8 cellular contexts compared by ENCODE assay signal in genomic region chr11:10459029-10459970, GRCh38.
DNase-seq lines count a peak whose midpoint lies in the region; ATAC-seq and TF ChIP-seq lines count a peak whose summit lies in the region.

No MANE protein-coding gene starts in this region.

- DNase-seq in GDM1 (lab: John Stamatoyannopoulos, UW) (peak; percentile 95), germinal center (ENCODE audit: low spot score) (peak; percentile 63), AG08396 (ENCODE audit: low spot score) (no peak), GM03348 (ENCODE audit: low spot score) (no peak)
- DNase-seq in activated CD4-positive, alpha-beta T cell treated with anti-CD3 and anti-CD28 coated beads, Interleukin-2, amount 50 U/mL, for 24 hours (ENCODE audit: low read depth in 1 of 2, low spot score in 1 of 2): peak; percentile 38 to 61
- DNase-seq in stimulated activated CD8-positive, alpha-beta memory T cell treated with anti-CD3 and anti-CD28 coated beads, Interleukin-4, amount 100 ng/mL, for 4 hours (ENCODE audit: low read depth in 2 of 2, low spot score in 1 of 2): peak; percentile 20 to 33

- ATAC-seq in GM21381 (IDR thresholded peaks at IDR 0.05; ENCODE audit: unreplicated experiment): peak; percentile 47

- no peak for TF ChIP-seq EP300 in Ishikawa (IDR thresholded peaks at IDR 0.05; ENCODE audit: borderline replicate concordance)

- TF ChIP-seq RAD21 in Ishikawa (IDR thresholded peaks at IDR 0.05; ENCODE audit: low read depth): no peak

TF ChIP-seq in Ishikawa, 13 proteins besides CTCF, POLR2A, EP300 and RAD21:
- TF ChIP-seq FOXM1 (IDR thresholded peaks at IDR 0.05; ENCODE audit: borderline replicate concordance, low read depth) (no peak), REST (IDR thresholded peaks at IDR 0.05; ENCODE audit: low read depth) (0 out of 2 replicates have a peak, but pooled peaks have one; percentile 18)
TF ChIP-seq in Ishikawa: peak in this region for 1.

Comparison
In these comparisons a context has a peak if more than half of its experiments do, and no peak if none do; other contexts are left out.
1. DNase-seq: peak in GDM1 (single experiment), activated CD4-positive, alpha-beta T cell treated with anti-CD3 and anti-CD28 coated beads, Interleukin-2, amount 50 U/mL, for 24 hours (2 of 2), germinal center (single experiment) and stimulated activated CD8-positive, alpha-beta memory T cell treated with anti-CD3 and anti-CD28 coated beads, Interleukin-4, amount 100 ng/mL, for 4 hours (2 of 2); none in AG08396 (single experiment) and GM03348 (single experiment).